ENCODE assay signal across 24 cellular contexts in genomic region chr2:10089565-10090183, GRCh38. TPM values are rescaled to one million over a fixed set of nuclear protein-coding genes. Genes with fewer than 3 reads are reported as not detected.
A peak's percentile ranks its signal among the peaks of the same experiment; 100 is the strongest.
DNase-seq lines count a peak whose midpoint lies in the region; ATAC-seq and TF ChIP-seq lines count a peak whose summit lies in the region.
"Had no signal": no experiment of that assay in that cellular context is flagged by ENCODE, and none has a peak within 500 bp of the region (broad histone marks: within the 10 kb centered on the region; RNA-seq: fewer than 3 reads in every experiment).

No MANE protein-coding gene starts in this region.

- no peak overlapping the region for H3K27ac Mint-ChIP-seq in activated T-helper 17 cell treated with anti-CD3 and anti-CD28 coated beads, Interleukin-2, amount 50 U/mL, for 72 hours
- H3K27ac Mint-ChIP-seq: activated CD4-positive, alpha-beta T cell treated with anti-CD3 and anti-CD28 coated beads, Interleukin-2, amount 10 ng/mL, durations not matched to agents 24 days and 14 days; brain; dendritic cell treated with granulocyte-macrophage colony-stimulating factor and Interleukin-4, amounts not matched to agents 40 ng/mL and 50 ng/mL, for 4 days; stimulated activated memory B cell treated with anti-CD40 and anti-IgM and Interleukin-4, amounts not matched to agents 10 μg/mL and 1 μg/mL and 100 μg/mL, for 72 hours had no signal

- H3K27ac ChIP-seq in HL-60 (replicated peaks) (peak overlapping the region; percentile 22), neutrophil (peak overlapping the region; percentile 74)
- H3K27ac ChIP-seq: lower lobe of right lung, spleen, tibial artery had no signal

- peaks cover 4% of the 10 kb centered on the region for H3K27me3 ChIP-seq in HL-60 (ENCODE audit: insufficient read depth, poor library complexity, severe bottlenecking)
- H3K27me3 ChIP-seq in neutrophil = peaks cover 34% of the 10 kb centered on the region

- DNase-seq in HL-60 (ENCODE audit: low read depth in 1 of 2, low spot score in 1 of 2) = peak in 1 of 2 experiments; percentile 18
- DNase-seq in activated CD4-positive, alpha-beta T cell treated with anti-CD3 and anti-CD28 coated beads for 1 hour = no peak
- no peak for DNase-seq in GM19240 (ENCODE audit: insufficient read length, low spot score)
- DNase-seq: activated CD4-positive, alpha-beta T cell treated with anti-CD3 and anti-CD28 coated beads, Interleukin-2, amount 10 ng/mL, durations not matched to agents 24 days and 14 days; activated naive CD4-positive, alpha-beta T cell treated with anti-CD3 and anti-CD28 coated beads, Interleukin-2, amount 50 U/mL, for 16 hours; activated T-cell treated with anti-CD3 and anti-CD28 coated beads for 4 hours; BE2C; erythroblast; lower lobe of right lung; NCI-H187; NCI-H524; PC-3; posterior cingulate gyrus; spleen; tibial artery had no signal

- H3K4me3 ChIP-seq in HL-60 (replicated peaks; ENCODE audit: insufficient read depth, low read length) = no peak overlapping the region
- no peak overlapping the region for H3K4me3 ChIP-seq in neutrophil (ENCODE audit: low read depth in 1 of 2, low read length in 1 of 2)
- H3K4me3 ChIP-seq: HAP-1, lower lobe of right lung, spleen, tibial artery had no signal

- H3K9me3 Mint-ChIP-seq in activated T-helper 17 cell treated with anti-CD3 and anti-CD28 coated beads, Interleukin-2, amount 50 U/mL, for 72 hours = no peaks in the 10 kb centered on the region
- H3K9me3 Mint-ChIP-seq: dendritic cell treated with granulocyte-macrophage colony-stimulating factor and Interleukin-4, amounts not matched to agents 40 ng/mL and 50 ng/mL, for 4 days had no signal

- H3K4me1 ChIP-seq in neutrophil (ENCODE audit: control insufficient read depth in 1 of 2, insufficient read depth in 1 of 2, low read depth in 1 of 2, low read length in 1 of 2) = peaks cover 22 to 25% of the 10 kb centered on the region in 2 experiments
- H3K4me1 ChIP-seq: HAP-1 had no signal

- H3K27me3 Mint-ChIP-seq in activated T-helper 17 cell treated with anti-CD3 and anti-CD28 coated beads, Interleukin-2, amount 50 U/mL, for 72 hours = peaks cover 43% of the 10 kb centered on the region

- H3K4me3 Mint-ChIP-seq in activated T-helper 17 cell treated with anti-CD3 and anti-CD28 coated beads, Interleukin-2, amount 50 U/mL, for 72 hours = no peak overlapping the region
- H3K4me3 Mint-ChIP-seq: activated CD4-positive, alpha-beta T cell treated with anti-CD3 and anti-CD28 coated beads, Interleukin-2, amount 10 ng/mL, durations not matched to agents 24 days and 14 days; dendritic cell treated with granulocyte-macrophage colony-stimulating factor and Interleukin-4, amounts not matched to agents 40 ng/mL and 50 ng/mL, for 4 days; stimulated activated memory B cell treated with anti-CD40 and anti-IgM and Interleukin-4, amounts not matched to agents 10 μg/mL and 1 μg/mL and 100 μg/mL, for 72 hours had no signal

- TF ChIP-seq CTCF in HL-60 (IDR thresholded peaks at IDR 0.05; ENCODE audit: insufficient read depth, low read length) (no peak), neutrophil (IDR thresholded peaks at IDR 0.05) (no peak)

- no peaks in the 10 kb centered on the region for H3K36me3 Mint-ChIP-seq in activated T-helper 17 cell treated with anti-CD3 and anti-CD28 coated beads, Interleukin-2, amount 50 U/mL, for 72 hours (ENCODE audit: low read depth)
- H3K36me3 Mint-ChIP-seq: brain; stimulated activated memory B cell treated with anti-CD40 and anti-IgM and Interleukin-4, amounts not matched to agents 10 μg/mL and 1 μg/mL and 100 μg/mL, for 72 hours had no signal

- peaks cover 5% of the 10 kb centered on the region for H3K4me1 Mint-ChIP-seq in activated T-helper 17 cell treated with anti-CD3 and anti-CD28 coated beads, Interleukin-2, amount 50 U/mL, for 72 hours

- no peaks in the 10 kb centered on the region for H3K9me3 ChIP-seq in neutrophil
- H3K9me3 ChIP-seq: BE2C, lower lobe of right lung, tibial artery had no signal

- no peaks in the 10 kb centered on the region for H3K36me3 ChIP-seq in neutrophil
- H3K36me3 ChIP-seq: BE2C, HAP-1, lower lobe of right lung, spleen, tibial artery had no signal

- ATAC-seq in GM19043 (IDR thresholded peaks at IDR 0.05; ENCODE audit: low read depth, unreplicated experiment) (peak; percentile 59), HG02642 (IDR thresholded peaks at IDR 0.05; ENCODE audit: poor library complexity, unreplicated experiment) (peak; percentile 42), GM19035 (IDR thresholded peaks at IDR 0.05; ENCODE audit: unreplicated experiment) (no peak)
- ATAC-seq in activated T-helper 17 cell treated with anti-CD3 and anti-CD28 coated beads, Interleukin-2, amount 50 U/mL, for 72 hours (replicated peaks) = no peak
- ATAC-seq: lower lobe of right lung; PC-3; stimulated activated memory B cell treated with anti-CD40 and anti-IgM and Interleukin-4, amounts not matched to agents 10 μg/mL and 1 μg/mL and 100 μg/mL, for 72 hours had no signal

RNA-seq across cellular contexts. Expression of gene CYS1, which starts 9.5 kb away (rescaled TPM):
- under 1 TPM in 1 of 2 donors, not detected in 1; 0.09 TPM for total RNA-seq in activated T-helper 17 cell treated with anti-CD3 and anti-CD28 coated beads, Interleukin-2, amount 50 U/mL, for 72 hours

RNA-seq across cellular contexts. Expression of gene RRM2, which starts 32.9 kb away (rescaled TPM):
- 100 to 1,000 TPM; 515 to 567 TPM for total RNA-seq in activated T-helper 17 cell treated with anti-CD3 and anti-CD28 coated beads, Interleukin-2, amount 50 U/mL, for 72 hours

RNA-seq across cellular contexts. Expression of gene KLF11, which starts 46.3 kb away (rescaled TPM):
- total RNA-seq in activated T-helper 17 cell treated with anti-CD3 and anti-CD28 coated beads, Interleukin-2, amount 50 U/mL, for 72 hours = 1 to 10 TPM; 5.6 to 7.9 TPM

Comparison
In these comparisons a context has a peak if more than half of its experiments do, and no peak if none do; other contexts are left out.
1. ATAC-seq: peak in GM19043 (single experiment) and HG02642 (single experiment); none in GM19035 (single experiment) and activated T-helper 17 cell treated with anti-CD3 and anti-CD28 coated beads, Interleukin-2, amount 50 U/mL, for 72 hours (single experiment).